Comparison of ENCODE assay signal across 9 cellular contexts in the genomic region with DNA sequence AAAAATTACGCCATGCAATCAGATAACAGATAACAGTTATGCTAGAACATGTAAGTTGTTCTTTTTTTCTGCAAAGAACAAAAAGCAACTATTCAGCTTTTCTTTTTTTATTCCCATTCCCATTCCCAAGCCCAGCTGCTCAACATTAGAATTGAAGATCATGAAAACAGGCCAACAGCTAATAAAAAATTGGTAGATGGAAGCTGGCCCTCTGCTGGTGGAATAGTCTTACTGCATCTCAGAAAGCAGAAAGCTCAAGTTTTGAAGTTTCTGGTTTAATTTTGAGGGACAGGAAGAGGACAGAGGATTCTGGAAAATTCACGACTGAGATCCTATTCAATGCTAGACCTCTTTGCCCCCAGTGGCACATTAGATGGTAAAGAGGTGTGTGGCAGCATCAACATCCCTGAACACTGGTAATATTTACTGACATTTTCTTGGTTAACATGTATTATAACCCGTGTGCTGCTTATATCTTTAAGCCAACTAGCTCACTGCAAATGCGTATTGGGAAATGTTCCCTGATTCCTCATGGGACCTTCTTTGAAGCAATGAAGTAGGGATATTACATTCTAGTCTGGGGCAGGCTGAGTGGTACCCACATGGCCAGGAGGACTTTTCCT.
DNase-seq lines count a peak whose midpoint lies in the region; ATAC-seq and TF ChIP-seq lines count a peak whose summit lies in the region.
"Had no signal": no experiment of that assay in that cellular context is flagged by ENCODE, and none has a peak within 500 bp of the region (broad histone marks: within the 10 kb centered on the region; RNA-seq: fewer than 3 reads in every experiment).

No MANE protein-coding gene starts in this region.

- no peaks in the 10 kb centered on the region for H4K20me1 ChIP-seq in SU-DHL-6 (ENCODE audit: low read depth, low read length)

- peak in 1 of 2 experiments; percentile 49 for DNase-seq in Caco-2
- peak; percentile 12 for DNase-seq in glomerular endothelial cell (ENCODE audit: extremely low read depth, low read depth, low spot score)
- peak in 1 of 2 donors; percentile 36 for DNase-seq in tibial nerve (ENCODE audit: low spot score in 2 of 2)
- DNase-seq in HuH-7 (ENCODE audit: low spot score): no peak

- intact Hi-C loops in Caco-2 (cut with micrococcal nuclease; ENCODE audit: unreplicated experiment): loop anchor here (1.0 to 2.0 kb wide), 2 partner anchors 123 to 662 kb away; no protein-coding TSS in a partner anchor

- H3K4me1 ChIP-seq in Caco-2 (no peaks in the 10 kb centered on the region), HEK293 (ENCODE audit: control insufficient read depth, insufficient read depth, low read length) (no peaks in the 10 kb centered on the region), tibial nerve (peaks cover 0 to 38% (median 0%) of the 10 kb centered on the region in 4 donors)

- H3K4me3 Mint-ChIP-seq in Caco-2 (ENCODE audit: unreplicated experiment): no peak overlapping the region
- H3K4me3 Mint-ChIP-seq: memory B cell had no signal

- no peaks in the 10 kb centered on the region for H3K9me3 Mint-ChIP-seq in Caco-2 (ENCODE audit: unreplicated experiment)
- H3K9me3 Mint-ChIP-seq: memory B cell had no signal

- H2AFZ ChIP-seq in SU-DHL-6 (ENCODE audit: low read depth, low read length, severe bottlenecking): no peak overlapping the region

- H3K9me3 ChIP-seq in Caco-2 (no peaks in the 10 kb centered on the region), HEK293 (ENCODE audit: control insufficient read depth, insufficient read depth, low read depth, low read length) (no peaks in the 10 kb centered on the region), SU-DHL-6 (ENCODE audit: insufficient read depth, low read length) (no peaks in the 10 kb centered on the region), tibial nerve (no peaks in the 10 kb centered on the region)

- WGBS in tibial nerve, 2 donors: 42 to 54% methylated on average over 4 of the region's 4 CpGs

- no peaks in the 10 kb centered on the region for H3K9me2 ChIP-seq in SU-DHL-6 (replicated peaks; ENCODE audit: insufficient read depth, low read length)

- H3K79me2 ChIP-seq in SU-DHL-6 (ENCODE audit: insufficient read depth, low read length): no peaks in the 10 kb centered on the region

- no peak for TF ChIP-seq POLR2A in tibial nerve (IDR thresholded peaks at IDR 0.05)

- POLR2A ChIA-PET in Caco-2 (lab: Charles Lee): no interaction called here
- POLR2A ChIA-PET in HEK293 (lab: Yijun Ruan, JAX): no interaction called here

- CTCF ChIA-PET in Caco-2 (lab: Charles Lee) (interaction anchor here (0.5 to 0.7 kb wide), 6 partner anchors 8 to 1073 kb away, joined by 3 to 5 read pairs (median 3); no protein-coding TSS in a partner anchor), HEK293 (lab: Yijun Ruan, JAX) (interaction anchor here (0.5 to 5.1 kb wide), 59 partner anchors 10 to 1073 kb away, joined by 3 to 22 read pairs (median 4); no protein-coding TSS in a partner anchor)

- no peak overlapping the region for H3K9ac ChIP-seq in SU-DHL-6 (ENCODE audit: low read length)

- peaks cover 3% of the 10 kb centered on the region for H3K27me3 Mint-ChIP-seq in Caco-2 (ENCODE audit: insufficient read depth, unreplicated experiment)

- H3K36me3 ChIP-seq in Caco-2 (ENCODE audit: control insufficient read depth, insufficient read depth, low read length) (no peaks in the 10 kb centered on the region), HEK293 (ENCODE audit: control insufficient read depth in 2 of 2, insufficient read depth in 1 of 2, low read length in 2 of 2) (no peaks in the 10 kb centered on the region), SU-DHL-6 (ENCODE audit: low read length) (no peaks in the 10 kb centered on the region), tibial nerve (no peaks in the 10 kb centered on the region)

- H3K27ac ChIP-seq in HEK293 (ENCODE audit: extremely low read depth, low read depth, low read length): no peak overlapping the region
- H3K27ac ChIP-seq in SU-DHL-6 (ENCODE audit: low read depth, low read length): no peak overlapping the region
- H3K27ac ChIP-seq in tibial nerve: peak overlapping the region in 1 of 4 donors; percentile 11

- no peak overlapping the region for H3K27ac Mint-ChIP-seq in Caco-2 (ENCODE audit: unreplicated experiment)
- H3K27ac Mint-ChIP-seq: memory B cell had no signal

- no peak for TF ChIP-seq EP300 in tibial nerve (IDR thresholded peaks at IDR 0.05)

- H3K27me3 ChIP-seq in Caco-2 (replicated peaks; ENCODE audit: control insufficient read depth, insufficient read depth, low read length) (no peaks in the 10 kb centered on the region), SU-DHL-6 (ENCODE audit: low read length) (no peaks in the 10 kb centered on the region), tibial nerve (peaks cover 0 to 26% of the 10 kb centered on the region in 2 donors)

- H3K36me3 Mint-ChIP-seq in Caco-2 (ENCODE audit: insufficient read depth, unreplicated experiment): no peaks in the 10 kb centered on the region
- H3K36me3 Mint-ChIP-seq: memory B cell had no signal

- H3K4me2 ChIP-seq in SU-DHL-6 (ENCODE audit: low read depth, low read length, poor library complexity, severe bottlenecking): no peak overlapping the region

- no peak overlapping the region for H3K4me3 ChIP-seq in Caco-2 (ENCODE audit: low read depth, low read length)
- H3K4me3 ChIP-seq in HEK293 (ENCODE audit: low read depth, low read length): no peak overlapping the region
- H3K4me3 ChIP-seq in SU-DHL-6 (ENCODE audit: insufficient read depth, low read length, poor library complexity, severe bottlenecking): no peak overlapping the region
- no peak overlapping the region for H3K4me3 ChIP-seq in tibial nerve

- H3F3A ChIP-seq in SU-DHL-6 (ENCODE audit: insufficient read depth): no peaks in the 10 kb centered on the region

- TF ChIP-seq CTCF in Caco-2 (IDR thresholded peaks at IDR 0.05; ENCODE audit: insufficient read depth in 1 of 2, low read depth in 1 of 2, low read length in 1 of 2, severe bottlenecking in 1 of 2, unreplicated experiment in 1 of 2) (peak; percentile 85 to 97), HEK293 (tag by site-specific recombination; IDR thresholded peaks at IDR 0.05) (no peak), SU-DHL-6 (IDR thresholded peaks at IDR 0.05; ENCODE audit: insufficient read depth, low read length, poor library complexity, severe bottlenecking) (peak; percentile 46), tibial nerve (IDR thresholded peaks at IDR 0.05) (peak; percentile 74 to 84 (median 79))

- no peaks in the 10 kb centered on the region for H3K4me1 Mint-ChIP-seq in Caco-2 (ENCODE audit: low read depth, unreplicated experiment)
- H3K4me1 Mint-ChIP-seq: memory B cell had no signal

- ATAC-seq in GM18519 (IDR thresholded peaks at IDR 0.05; ENCODE audit: low FRiP score, unreplicated experiment) (no peak), GM18858 (IDR thresholded peaks at IDR 0.05; ENCODE audit: unreplicated experiment) (no peak)

- BruUV-seq in Caco-2 (replicated peaks; lab: Mats Ljungman, UMichigan): no TSS peak

TF ChIP-seq in HEK293, 187 proteins besides CTCF, POLR2A, EP300 and RAD21:
- TF ChIP-seq ZNF560 (tag by site-specific recombination; IDR thresholded peaks at IDR 0.05; ENCODE audit: borderline replicate concordance) (no peak), GLI2 (tag by site-specific recombination; IDR thresholded peaks at IDR 0.05; ENCODE audit: borderline replicate concordance, low read depth) (no peak), ZNF660 (tag by site-specific recombination; IDR thresholded peaks at IDR 0.05) (no peak), ZNF654 (tag by site-specific recombination; IDR thresholded peaks at IDR 0.05; ENCODE audit: low read depth) (peak; percentile 28)
- TF ChIP-seq, protein P1, sequence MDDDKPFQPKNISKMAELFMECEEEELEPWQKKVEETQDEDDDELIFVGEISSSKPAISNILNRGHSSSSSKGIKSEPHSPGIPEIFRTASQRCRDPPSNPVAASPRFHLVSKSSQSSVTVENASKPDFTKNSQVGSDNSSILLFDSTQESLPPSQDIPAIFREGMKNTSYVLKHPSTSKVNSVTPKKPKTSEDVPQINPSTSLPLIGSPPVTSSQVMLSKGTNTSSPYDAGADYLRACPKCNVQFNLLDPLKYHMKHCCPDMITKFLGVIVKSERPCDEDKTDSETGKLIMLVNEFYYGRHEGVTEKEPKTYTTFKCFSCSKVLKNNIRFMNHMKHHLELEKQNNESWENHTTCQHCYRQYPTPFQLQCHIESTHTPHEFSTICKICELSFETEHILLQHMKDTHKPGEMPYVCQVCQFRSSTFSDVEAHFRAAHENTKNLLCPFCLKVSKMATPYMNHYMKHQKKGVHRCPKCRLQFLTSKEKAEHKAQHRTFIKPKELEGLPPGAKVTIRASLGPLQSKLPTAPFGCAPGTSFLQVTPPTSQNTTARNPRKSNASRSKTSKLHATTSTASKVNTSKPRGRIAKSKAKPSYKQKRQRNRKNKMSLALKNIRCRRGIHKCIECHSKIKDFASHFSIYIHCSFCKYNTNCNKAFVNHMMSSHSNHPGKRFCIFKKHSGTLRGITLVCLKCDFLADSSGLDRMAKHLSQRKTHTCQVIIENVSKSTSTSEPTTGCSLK (tag by site-specific recombination; IDR thresholded peaks at IDR 0.05): no peak
